In genomic region chr1:45923343-45923742, GRCh38 we compare ENCODE assay signal across 1 cellular context.
TF ChIP-seq lines count a peak whose summit lies in the region.

No MANE protein-coding gene starts in this region.

TF ChIP-seq in H1, 55 proteins besides CTCF, POLR2A, EP300 and RAD21:
- TF ChIP-seq ATF3 (IDR thresholded peaks at IDR 0.05; ENCODE audit: insufficient read depth, low read depth, low read length) (no peak), PHF8 (conservative IDR thresholded peaks at IDR 0.05; ENCODE audit: low read depth, low read length) (no peak), HDAC2 (IDR thresholded peaks at IDR 0.05; ENCODE audit: borderline replicate concordance in 1 of 2, low read depth in 2 of 2, low read length in 2 of 2) (no peak), SP2 (IDR thresholded peaks at IDR 0.05; ENCODE audit: low read length) (no peak), TBP (IDR thresholded peaks at IDR 0.05; ENCODE audit: low read depth, low read length) (no peak), CTBP2 (IDR thresholded peaks at IDR 0.05; ENCODE audit: borderline replicate concordance, insufficient read depth, insufficient read length, low read length) (no peak), SIX5 (IDR thresholded peaks at IDR 0.05; ENCODE audit: low read depth, low read length) (no peak), ZNF274 (IDR thresholded peaks at IDR 0.05; ENCODE audit: borderline replicate concordance, extremely low read depth, low read length) (no peak), GTF2F1 (IDR thresholded peaks at IDR 0.05; ENCODE audit: borderline replicate concordance, low read depth, low read length) (no peak), YY1 (IDR thresholded peaks at IDR 0.05; ENCODE audit: low read depth, low read length) (no peak)
